1 cellular context compared by ENCODE assay signal in the genomic region with DNA sequence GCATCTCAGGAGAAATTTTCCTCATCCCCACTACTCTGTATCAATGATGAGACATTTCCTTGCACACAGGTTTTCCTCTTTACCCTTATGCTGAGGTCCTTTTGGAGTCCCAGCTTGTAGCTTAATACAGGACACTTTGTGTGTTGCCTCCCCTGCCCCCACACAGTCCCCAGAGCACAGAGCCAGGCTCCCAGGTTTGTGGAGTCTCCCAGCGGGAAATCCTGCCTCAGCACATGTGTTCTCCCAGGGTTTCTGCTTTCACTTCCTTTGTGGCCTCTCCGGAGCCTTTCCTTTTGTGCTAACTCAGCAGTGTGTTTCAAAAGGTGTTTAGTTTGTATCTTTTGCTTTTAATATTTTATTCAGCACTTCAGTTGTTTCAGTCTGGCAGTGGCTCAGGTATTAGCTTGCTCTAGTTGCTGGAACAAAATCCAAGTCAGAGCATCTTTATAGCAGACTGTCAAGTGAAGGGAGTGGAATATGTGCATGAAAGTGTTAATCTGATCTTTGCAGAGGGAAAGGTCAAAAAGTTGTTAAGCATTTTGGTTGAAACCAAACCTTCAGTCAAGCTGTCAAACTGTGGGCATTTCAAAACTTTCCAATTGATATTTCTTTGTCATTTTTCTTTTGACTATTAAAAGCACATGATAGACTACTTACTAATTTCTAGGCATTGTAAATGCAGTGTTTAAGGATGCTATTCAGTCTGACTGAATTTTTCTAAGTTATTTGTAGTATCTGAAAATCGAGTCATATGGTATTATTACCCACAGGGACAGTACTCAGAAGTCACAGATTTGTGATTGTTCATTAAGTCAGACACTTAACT.
TF ChIP-seq lines count a peak whose summit lies in the region.

No MANE protein-coding gene starts in this region.

TF ChIP-seq in GM12878, 131 proteins besides CTCF, POLR2A, EP300 and RAD21 (continued from another document):
- TF ChIP-seq, protein P1, sequence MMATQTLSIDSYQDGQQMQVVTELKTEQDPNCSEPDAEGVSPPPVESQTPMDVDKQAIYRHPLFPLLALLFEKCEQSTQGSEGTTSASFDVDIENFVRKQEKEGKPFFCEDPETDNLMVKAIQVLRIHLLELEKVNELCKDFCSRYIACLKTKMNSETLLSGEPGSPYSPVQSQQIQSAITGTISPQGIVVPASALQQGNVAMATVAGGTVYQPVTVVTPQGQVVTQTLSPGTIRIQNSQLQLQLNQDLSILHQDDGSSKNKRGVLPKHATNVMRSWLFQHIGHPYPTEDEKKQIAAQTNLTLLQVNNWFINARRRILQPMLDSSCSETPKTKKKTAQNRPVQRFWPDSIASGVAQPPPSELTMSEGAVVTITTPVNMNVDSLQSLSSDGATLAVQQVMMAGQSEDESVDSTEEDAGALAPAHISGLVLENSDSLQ (IDR thresholded peaks at IDR 0.05): no peak
- TF ChIP-seq PAX5 (IDR thresholded peaks at IDR 0.05; ENCODE audit: borderline replicate concordance, low read depth, low read length) (no peak), CBX3 (IDR thresholded peaks at IDR 0.05; ENCODE audit: borderline replicate concordance, low read depth) (no peak), POLR2AphosphoS5 (IDR thresholded peaks at IDR 0.05; ENCODE audit: low read length) (no peak), ZNF622 (IDR thresholded peaks at IDR 0.05) (no peak), NR2F1 (conservative IDR thresholded peaks at IDR 0.05) (peak; percentile 62), ZNF274 (IDR thresholded peaks at IDR 0.05; ENCODE audit: insufficient read depth, insufficient read length) (no peak), CBFB (IDR thresholded peaks at IDR 0.05; ENCODE audit: low read depth) (no peak), FOXK2 (IDR thresholded peaks at IDR 0.05) (no peak), IKZF2 (IDR thresholded peaks at IDR 0.05) (0 out of 4 replicates have a peak, but pooled peaks of 1 of the 2 experiments have one; percentile 16)
- TF ChIP-seq, protein P2, sequence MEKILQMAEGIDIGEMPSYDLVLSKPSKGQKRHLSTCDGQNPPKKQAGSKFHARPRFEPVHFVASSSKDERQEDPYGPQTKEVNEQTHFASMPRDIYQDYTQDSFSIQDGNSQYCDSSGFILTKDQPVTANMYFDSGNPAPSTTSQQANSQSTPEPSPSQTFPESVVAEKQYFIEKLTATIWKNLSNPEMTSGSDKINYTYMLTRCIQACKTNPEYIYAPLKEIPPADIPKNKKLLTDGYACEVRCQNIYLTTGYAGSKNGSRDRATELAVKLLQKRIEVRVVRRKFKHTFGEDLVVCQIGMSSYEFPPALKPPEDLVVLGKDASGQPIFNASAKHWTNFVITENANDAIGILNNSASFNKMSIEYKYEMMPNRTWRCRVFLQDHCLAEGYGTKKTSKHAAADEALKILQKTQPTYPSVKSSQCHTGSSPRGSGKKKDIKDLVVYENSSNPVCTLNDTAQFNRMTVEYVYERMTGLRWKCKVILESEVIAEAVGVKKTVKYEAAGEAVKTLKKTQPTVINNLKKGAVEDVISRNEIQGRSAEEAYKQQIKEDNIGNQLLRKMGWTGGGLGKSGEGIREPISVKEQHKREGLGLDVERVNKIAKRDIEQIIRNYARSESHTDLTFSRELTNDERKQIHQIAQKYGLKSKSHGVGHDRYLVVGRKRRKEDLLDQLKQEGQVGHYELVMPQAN (conservative IDR thresholded peaks at IDR 0.05): 0 out of 2 replicates have a peak, but pooled peaks have one; percentile 14
- TF ChIP-seq, protein P3, sequence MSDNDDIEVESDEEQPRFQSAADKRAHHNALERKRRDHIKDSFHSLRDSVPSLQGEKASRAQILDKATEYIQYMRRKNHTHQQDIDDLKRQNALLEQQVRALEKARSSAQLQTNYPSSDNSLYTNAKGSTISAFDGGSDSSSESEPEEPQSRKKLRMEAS (IDR thresholded peaks at IDR 0.05; ENCODE audit: low read depth, low read length): no peak
TF ChIP-seq in GM12878: peak in this region for 3.
